23 cellular contexts compared by ENCODE assay signal in genomic region chr7:110007316-110007910, GRCh38.
DNase-seq lines count a peak whose midpoint lies in the region; ATAC-seq, FAIRE-seq and TF ChIP-seq lines count a peak whose summit lies in the region.
"Had no signal": no experiment of that assay in that cellular context is flagged by ENCODE, and none has a peak within 500 bp of the region (broad histone marks: within the 10 kb centered on the region; RNA-seq: fewer than 3 reads in every experiment).

No MANE protein-coding gene starts in this region.

- FAIRE-seq in bronchial epithelial cell (lab: Jason Lieb, UNC): no peak

- TF ChIP-seq CTCF in bronchial epithelial cell (IDR thresholded peaks at IDR 0.05; ENCODE audit: insufficient read depth, low read length, severe bottlenecking) (no peak), testis (IDR thresholded peaks at IDR 0.05) (no peak)

- TF ChIP-seq POLR2A in testis (IDR thresholded peaks at IDR 0.05): no peak

- ATAC-seq in GM18511 (IDR thresholded peaks at IDR 0.05; ENCODE audit: unreplicated experiment): peak; percentile 55
- peak; percentile 51 for ATAC-seq in GM21381 (IDR thresholded peaks at IDR 0.05; ENCODE audit: unreplicated experiment)
- ATAC-seq in GM21390 (IDR thresholded peaks at IDR 0.05; ENCODE audit: unreplicated experiment): no peak
- ATAC-seq: left ventricle myocardium superior; naive thymus-derived CD4-positive, alpha-beta T cell had no signal

- intact Hi-C loops in testis (cut with DNase I; ENCODE audit: low total_unique reads) (no loop called here), head of caudate nucleus (cut with DNase I) (no loop called here)

- H3K9me3 ChIP-seq in testis: no peaks in the 10 kb centered on the region
- H3K9me3 ChIP-seq: upper lobe of left lung had no signal

- H3K27me3 ChIP-seq in bronchial epithelial cell (ENCODE audit: control insufficient read depth, insufficient read depth, low read length): no peaks in the 10 kb centered on the region
- no peaks in the 10 kb centered on the region for H3K27me3 ChIP-seq in testis
- H3K27me3 ChIP-seq: upper lobe of left lung had no signal

- 89% methylated on average over 4 of the region's 4 CpGs for WGBS in testis, 2 donors

- H3K4me3 ChIP-seq in bronchial epithelial cell (ENCODE audit: low read depth, low read length) (no peak overlapping the region), testis (no peak overlapping the region)
- H3K4me3 ChIP-seq: upper lobe of left lung had no signal

- no peaks in the 10 kb centered on the region for H3K4me1 ChIP-seq in testis
- H3K4me1 ChIP-seq: upper lobe of left lung had no signal

- H3K36me3 ChIP-seq in bronchial epithelial cell (ENCODE audit: control insufficient read depth, insufficient read depth, low read length) (no peaks in the 10 kb centered on the region), testis (ENCODE audit: low read depth, missing control alignments) (no peaks in the 10 kb centered on the region)
- H3K36me3 ChIP-seq: upper lobe of left lung had no signal

- DNase-seq in HPDE6-E6E7 (ENCODE audit: extremely low spot score): peak; percentile 7
- peak; percentile 78 for DNase-seq in bronchial epithelial cell (ENCODE audit: low read depth)
- no peak for DNase-seq in testis
- no peak for DNase-seq in head of caudate nucleus
- DNase-seq in NK-92 treated with Interleukin-12 subunit alpha and Interleukin-12 subunit beta, amount 100 ng/mL, for 24 hours (lab: John Stamatoyannopoulos, UW): no peak
- DNase-seq: activated gamma-delta T cell; activated T-cell treated with anti-CD3 and anti-CD28 coated beads, Interleukin-2, amount 50 U/mL, for 1 hour; CD4-positive, alpha-beta T cell; effector CD4-positive, alpha-beta T cell; foreskin melanocyte; HFFc6; immature natural killer cell; left ventricle myocardium superior; naive thymus-derived CD4-positive, alpha-beta T cell; NCI-H2081; NCI-H446 treated with DMSO at 0.1 percent for 48 hours; occipital lobe; stimulated activated CD8-positive, alpha-beta memory T cell treated with anti-CD3 and anti-CD28 coated beads, Interleukin-4, amount 100 ng/mL, for 48 hours; upper lobe of left lung had no signal

- no peak overlapping the region for H3K27ac ChIP-seq in testis
- H3K27ac ChIP-seq: HL-60, upper lobe of left lung had no signal

Comparison
In these comparisons a context has a peak if more than half of its experiments do, and no peak if none do; other contexts are left out.
1. DNase-seq: peak in HPDE6-E6E7 (single experiment) and bronchial epithelial cell (single experiment); none in testis (single experiment), head of caudate nucleus (0 of 42) and NK-92 treated with Interleukin-12 subunit alpha and Interleukin-12 subunit beta, amount 100 ng/mL, for 24 hours (single experiment).